ENCODE assay signal across 13 cellular contexts in the genomic region with DNA sequence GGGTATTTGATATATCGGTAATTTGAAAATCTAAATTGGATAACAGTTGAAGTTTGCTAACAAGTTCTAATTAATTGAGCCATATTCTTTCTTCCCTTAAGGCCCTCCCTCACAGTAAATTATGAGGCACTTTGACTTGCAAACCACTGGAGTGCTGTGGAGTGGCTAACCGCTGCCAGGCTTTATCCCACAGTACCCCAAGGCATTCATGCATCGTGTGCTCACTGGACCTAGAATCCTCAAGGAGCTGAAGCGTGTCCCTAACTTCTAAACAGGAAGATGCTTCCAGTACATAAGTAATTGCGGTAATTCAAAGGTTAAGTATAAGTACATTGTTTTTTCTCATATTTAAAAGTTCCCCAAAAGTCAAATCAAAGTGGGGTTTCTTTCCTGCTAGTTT.
DNase-seq lines count a peak whose midpoint lies in the region; TF ChIP-seq lines count a peak whose summit lies in the region.
"Had no signal": no experiment of that assay in that cellular context is flagged by ENCODE, and none has a peak within 500 bp of the region (broad histone marks: within the 10 kb centered on the region; RNA-seq: fewer than 3 reads in every experiment).

No MANE protein-coding gene starts in this region.

- H4K20me1 ChIP-seq in BLaER1 treated with 17β-estradiol and CSF1 and Interleukin-3, amounts not matched to agents 10 nM and 100 nM, result no peaks in the 10 kb centered on the region

- TF ChIP-seq CTCF in thyroid gland (IDR thresholded peaks at IDR 0.05), result no peak
- no peak for TF ChIP-seq CTCF in sigmoid colon (IDR thresholded peaks at IDR 0.05)

- no peak for TF ChIP-seq POLR2A in thyroid gland (IDR thresholded peaks at IDR 0.05)
- no peak for TF ChIP-seq POLR2A in sigmoid colon (IDR thresholded peaks at IDR 0.05)

- peaks cover 0 to 21% (median 15%) of the 10 kb centered on the region in 10 experiments; a peak in 14 of 20 replicates for H3K4me1 ChIP-seq in BLaER1 treated with 17β-estradiol and CSF1 and Interleukin-3, amounts not matched to agents 10 nM and 100 nM
- H3K4me1 ChIP-seq in thyroid gland, result no peaks in the 10 kb centered on the region
- no peaks in the 10 kb centered on the region for H3K4me1 ChIP-seq in sigmoid colon
- H3K4me1 ChIP-seq: BE2C, Caco-2, HAP-1 had no signal

- DNase-seq in NCI-H526 treated with DMSO at 0.1 percent for 48 hours (lab: John Stamatoyannopoulos, UW) (peak; percentile 22), kidney glomerular epithelial cell (lab: John Stamatoyannopoulos, UW) (peak; percentile 22), thyroid gland (peak; percentile 3 to 34), sigmoid colon (no peak), NCI-H2227 treated with DMSO at 0.1 percent for 48 hours (lab: John Stamatoyannopoulos, UW) (no peak), inferior parietal cortex (ENCODE audit: extremely low spot score) (no peak)
- DNase-seq: BE2C; Caco-2; CD8-positive, alpha-beta memory T cell; DND-41; GF-D8 had no signal

- peak overlapping the region in 10 of 11 experiments; percentile 1 to 64 (median 52); a peak in 18 of 22 replicates for H3K4me2 ChIP-seq in BLaER1 treated with 17β-estradiol and CSF1 and Interleukin-3, amounts not matched to agents 10 nM and 100 nM

- H3K27me3 ChIP-seq in BLaER1 treated with 17β-estradiol and CSF1 and Interleukin-3, amounts not matched to agents 10 nM and 100 nM, result no peaks in the 10 kb centered on the region
- H3K27me3 ChIP-seq in thyroid gland (no peaks in the 10 kb centered on the region), sigmoid colon (no peaks in the 10 kb centered on the region)
- H3K27me3 ChIP-seq: BE2C had no signal

- no peak overlapping the region for H3K4me3 ChIP-seq in BLaER1 treated with 17β-estradiol and CSF1 and Interleukin-3, amounts not matched to agents 10 nM and 100 nM
- H3K4me3 ChIP-seq in thyroid gland (replicated peaks in 1 of 3), result no peak overlapping the region
- no peak overlapping the region for H3K4me3 ChIP-seq in sigmoid colon
- H3K4me3 ChIP-seq: HAP-1 had no signal

- H3K9ac ChIP-seq in BLaER1 treated with 17β-estradiol and CSF1 and Interleukin-3, amounts not matched to agents 10 nM and 100 nM, result no peak overlapping the region

- no peak for TF ChIP-seq EP300 in sigmoid colon (IDR thresholded peaks at IDR 0.05)

- intact Hi-C loops in thyroid gland (cut with DNase I), result no loop called here
- intact Hi-C loops in sigmoid colon (cut with DNase I), result no loop called here

- no peaks in the 10 kb centered on the region for H3K36me3 ChIP-seq in BLaER1 treated with 17β-estradiol and CSF1 and Interleukin-3, amounts not matched to agents 10 nM and 100 nM
- no peaks in the 10 kb centered on the region for H3K36me3 ChIP-seq in thyroid gland
- no peaks in the 10 kb centered on the region for H3K36me3 ChIP-seq in sigmoid colon
- H3K36me3 ChIP-seq: BE2C, HAP-1 had no signal

- no peaks in the 10 kb centered on the region for H3K9me3 ChIP-seq in BLaER1 treated with 17β-estradiol and CSF1 and Interleukin-3, amounts not matched to agents 10 nM and 100 nM (replicated peaks in 1 of 11)
- H3K9me3 ChIP-seq in thyroid gland, result no peaks in the 10 kb centered on the region
- H3K9me3 ChIP-seq in sigmoid colon, result no peaks in the 10 kb centered on the region
- H3K9me3 ChIP-seq: BE2C, Caco-2, HAP-1 had no signal

- WGBS in thyroid gland, 2 donors, result 44 to 47% methylated on average over 5 of the region's 5 CpGs
- 87 to 89% methylated on average over 5 of the region's 5 CpGs for WGBS in sigmoid colon, 2 donors

- no peak overlapping the region for H3K27ac ChIP-seq in BLaER1 treated with 17β-estradiol and CSF1 and Interleukin-3, amounts not matched to agents 10 nM and 100 nM
- H3K27ac ChIP-seq in thyroid gland (no peak overlapping the region), sigmoid colon (no peak overlapping the region)

Comparison
In these comparisons a context has a peak if more than half of its experiments do, and no peak if none do; other contexts are left out.
1. DNase-seq: peak in NCI-H526 treated with DMSO at 0.1 percent for 48 hours (single experiment), kidney glomerular epithelial cell (single experiment) and thyroid gland (2 of 2); none in sigmoid colon (single experiment), NCI-H2227 treated with DMSO at 0.1 percent for 48 hours (single experiment) and inferior parietal cortex (single experiment).